In genomic region chr10:21712975-21713374, GRCh38 we compare ENCODE assay signal across 21 cellular contexts.
DNase-seq lines count a peak whose midpoint lies in the region; ATAC-seq, FAIRE-seq and TF ChIP-seq lines count a peak whose summit lies in the region.
"Had no signal": no experiment of that assay in that cellular context is flagged by ENCODE, and none has a peak within 500 bp of the region (broad histone marks: within the 10 kb centered on the region; RNA-seq: fewer than 3 reads in every experiment).

No MANE protein-coding gene starts in this region.

- no peak overlapping the region for H3T11ph ChIP-seq in H9 (ENCODE audit: low read length)

- H3K36me3 ChIP-seq in Caco-2 (ENCODE audit: control insufficient read depth, insufficient read depth, low read length) = peaks cover 1% of the 10 kb centered on the region; the same call in 1 of the 2 replicates
- no peaks in the 10 kb centered on the region for H3K36me3 ChIP-seq in pancreas

- H2BK20ac ChIP-seq in H9 (ENCODE audit: low read depth, low read length, poor library complexity, severe bottlenecking) = no peak overlapping the region

- POLR2A ChIA-PET in Caco-2 (lab: Charles Lee) = no interaction called here

- CTCF ChIA-PET in Caco-2 (lab: Charles Lee) = no interaction called here
- CTCF ChIA-PET in activated naive CD4-positive, alpha-beta T cell treated with anti-CD3 and anti-CD28 coated beads for 36 hours (lab: Charles Lee) = interaction anchor here (0.5 to 0.6 kb wide), 2 partner anchors 240 to 1815 kb away, joined by 3 to 4 read pairs; no protein-coding TSS in a partner anchor

- H4K91ac ChIP-seq in H9 (ENCODE audit: insufficient read length, low read depth, low read length) = no peak overlapping the region

- H2BK5ac ChIP-seq in H9 (ENCODE audit: insufficient read length, low read length) = no peak overlapping the region

- peak overlapping the region; percentile 16 for H3K27ac Mint-ChIP-seq in Caco-2 (ENCODE audit: unreplicated experiment)
- peak overlapping the region; percentile 8 to 76 (median 33); a peak in 6 of 7 replicates for H3K27ac Mint-ChIP-seq in H9
- H3K27ac Mint-ChIP-seq in brain = peak overlapping the region in 3 of 5 experiments; percentile 12 to 28 (median 19)
- no peak overlapping the region for H3K27ac Mint-ChIP-seq in activated naive CD4-positive, alpha-beta T cell treated with anti-CD3 and anti-CD28 coated beads for 36 hours

- no peak overlapping the region for H3K18ac ChIP-seq in H9 (ENCODE audit: insufficient read length, low read depth, low read length)

- no peak overlapping the region for H3K4me2 ChIP-seq in H9 (ENCODE audit: insufficient read depth, insufficient read length, low read length)
- H3K4me2 ChIP-seq: SK-N-SH had no signal

- H4K5ac ChIP-seq in H9 (ENCODE audit: insufficient read length, low read depth, low read length) = no peak overlapping the region

- DNase-seq in Caco-2 = no peak
- DNase-seq in H9 = no peak
- peak; percentile 14 for DNase-seq in myocyte (ENCODE audit: low read depth)
- DNase-seq in pancreas = no peak
- no peak for DNase-seq in activated naive CD4-positive, alpha-beta T cell treated with anti-CD3 and anti-CD28 coated beads for 36 hours
- DNase-seq in D341Med (ENCODE audit: low spot score) = no peak
- DNase-seq: AML-193, KBM-7, MV-4-11, NCI-H1694 treated with DMSO at 0.1 percent for 48 hours, NCI-H510A, NCI-H82, OCI-M1, SHP77, SK-N-SH had no signal

- H2BK12ac ChIP-seq in H9 (ENCODE audit: insufficient read length, low read depth, low read length) = no peak overlapping the region

- no peak overlapping the region for H3K56ac ChIP-seq in H9 (ENCODE audit: insufficient read length, low read depth, low read length)

- H2BK15ac ChIP-seq in H9 (ENCODE audit: low read depth, low read length) = no peak overlapping the region

- H3K4me1 Mint-ChIP-seq in Caco-2 (ENCODE audit: low read depth, unreplicated experiment) (peaks cover 19% of the 10 kb centered on the region), H9 (peaks cover 0 to 3% of the 10 kb centered on the region in 2 experiments; a peak in 1 of 4 replicates), brain (peaks cover 42% of the 10 kb centered on the region)
- peaks cover 10% of the 10 kb centered on the region for H3K4me1 Mint-ChIP-seq in activated naive CD4-positive, alpha-beta T cell treated with anti-CD3 and anti-CD28 coated beads for 36 hours (ENCODE audit: low read depth)

- H3K14ac ChIP-seq in H9 (ENCODE audit: insufficient read depth, low read length) = no peak overlapping the region

- no peak overlapping the region for H3K4me3 ChIP-seq in Caco-2 (ENCODE audit: low read depth, low read length)
- H3K4me3 ChIP-seq in pancreas = no peak overlapping the region

- H3K4me3 Mint-ChIP-seq in Caco-2 (ENCODE audit: unreplicated experiment) = no peak overlapping the region
- no peak overlapping the region for H3K4me3 Mint-ChIP-seq in H9
- H3K4me3 Mint-ChIP-seq in brain = no peak overlapping the region
- H3K4me3 Mint-ChIP-seq in activated naive CD4-positive, alpha-beta T cell treated with anti-CD3 and anti-CD28 coated beads for 36 hours = no peak overlapping the region

- H3K23me2 ChIP-seq in H9 (ENCODE audit: insufficient read length, low read depth, low read length, poor library complexity, severe bottlenecking) = no peaks in the 10 kb centered on the region

- H3K79me1 ChIP-seq in H9 (ENCODE audit: insufficient read depth, low read depth, low read length, poor library complexity, severe bottlenecking) = peaks cover 5% of the 10 kb centered on the region

- H3K27me3 ChIP-seq in Caco-2 (replicated peaks; ENCODE audit: control insufficient read depth, insufficient read depth, low read length) (no peaks in the 10 kb centered on the region), H9 (ENCODE audit: insufficient read depth, low read length) (no peaks in the 10 kb centered on the region), pancreas (no peaks in the 10 kb centered on the region)

- no peaks in the 10 kb centered on the region for H3K9me3 ChIP-seq in Caco-2
- H3K9me3 ChIP-seq in H9 (ENCODE audit: control insufficient read depth, low read depth, low read length) = no peaks in the 10 kb centered on the region
- no peaks in the 10 kb centered on the region for H3K9me3 ChIP-seq in pancreas
- H3K9me3 ChIP-seq: SK-N-SH had no signal

- no peaks in the 10 kb centered on the region for H3K4me1 ChIP-seq in Caco-2
- no peaks in the 10 kb centered on the region; the same call in 1 of the 2 replicates for H3K4me1 ChIP-seq in H9 (ENCODE audit: insufficient read depth, low read length)
- H3K4me1 ChIP-seq in pancreas = no peaks in the 10 kb centered on the region

- H3K27ac ChIP-seq in H9 (ENCODE audit: insufficient read length, low read depth, low read length) (no peak overlapping the region), pancreas (no peak overlapping the region)
- H3K27ac ChIP-seq: C4-2B had no signal

- H3K79me2 ChIP-seq in H9 (ENCODE audit: insufficient read depth, low read length) = no peaks in the 10 kb centered on the region

- no peak overlapping the region for H2AFZ ChIP-seq in H9 (ENCODE audit: low read length)

- FAIRE-seq in pancreas (lab: Jason Lieb, UNC) = no peak
- FAIRE-seq: G401.6, GM19239, H1 had no signal

- H4K20me1 ChIP-seq in H9 (ENCODE audit: control insufficient read depth, insufficient read depth, insufficient read length) = no peaks in the 10 kb centered on the region

- no peak overlapping the region for H3K4ac ChIP-seq in H9 (ENCODE audit: low read depth, low read length)

- no peak overlapping the region for H2AK5ac ChIP-seq in H9 (ENCODE audit: insufficient read length, low read length)

- no peak overlapping the region for H4K8ac ChIP-seq in H9 (replicated peaks; ENCODE audit: insufficient read length, low read depth, low read length)

- no CpG with 5 or more reads among the region's 4 CpGs for WGBS in H9 (ENCODE audit: extremely low coverage, insufficient read length, low lambda C conversion rate)
- WGBS in pancreas, 2 donors = 88 to 89% methylated on average over 4 of the region's 4 CpGs

- no peak for TF ChIP-seq CTCF in Caco-2 (IDR thresholded peaks at IDR 0.05; ENCODE audit: insufficient read depth in 1 of 2, low read depth in 1 of 2, low read length in 1 of 2, severe bottlenecking in 1 of 2, unreplicated experiment in 1 of 2)
- TF ChIP-seq CTCF in H9 (conservative IDR thresholded peaks at IDR 0.05) = no peak
- TF ChIP-seq CTCF in brain (conservative IDR thresholded peaks at IDR 0.05) = no peak
- TF ChIP-seq CTCF in pancreas (IDR thresholded peaks at IDR 0.05) = no peak

- H3K23ac ChIP-seq in H9 (ENCODE audit: insufficient read length, low read depth, low read length) = no peak overlapping the region

- no peak overlapping the region for H3K9ac ChIP-seq in H9 (ENCODE audit: extremely low read depth, insufficient read length, low read length)
- H3K9ac ChIP-seq: SK-N-SH had no signal

- ATAC-seq in GM18861 (IDR thresholded peaks at IDR 0.05; ENCODE audit: unreplicated experiment) (no peak), pancreas (no peak)

- no TSS peak for BruUV-seq in Caco-2 (replicated peaks; lab: Mats Ljungman, UMichigan)

- no peaks in the 10 kb centered on the region for H3K9me3 Mint-ChIP-seq in Caco-2 (ENCODE audit: unreplicated experiment)
- H3K9me3 Mint-ChIP-seq in H9 = no peaks in the 10 kb centered on the region
- no peaks in the 10 kb centered on the region for H3K9me3 Mint-ChIP-seq in brain
- no peaks in the 10 kb centered on the region for H3K9me3 Mint-ChIP-seq in activated naive CD4-positive, alpha-beta T cell treated with anti-CD3 and anti-CD28 coated beads for 36 hours

- no peak overlapping the region for H2BK120ac ChIP-seq in H9 (ENCODE audit: low read depth, low read length, poor library complexity, severe bottlenecking)

- peaks cover 45% of the 10 kb centered on the region for H3K36me3 Mint-ChIP-seq in Caco-2 (ENCODE audit: insufficient read depth, unreplicated experiment)
- peaks cover 12 to 48% (median 44%) of the 10 kb centered on the region in 3 experiments for H3K36me3 Mint-ChIP-seq in H9 (ENCODE audit: insufficient read depth in 1 of 3, low read depth in 3 of 3)
- peaks cover 51% of the 10 kb centered on the region for H3K36me3 Mint-ChIP-seq in brain
- peaks cover 27% of the 10 kb centered on the region for H3K36me3 Mint-ChIP-seq in activated naive CD4-positive, alpha-beta T cell treated with anti-CD3 and anti-CD28 coated beads for 36 hours (ENCODE audit: low read depth)

- H3K27me3 Mint-ChIP-seq in Caco-2 (ENCODE audit: insufficient read depth, unreplicated experiment) (no peaks in the 10 kb centered on the region), H9 (ENCODE audit: low read depth) (no peaks in the 10 kb centered on the region), brain (no peaks in the 10 kb centered on the region)
- H3K27me3 Mint-ChIP-seq in activated naive CD4-positive, alpha-beta T cell treated with anti-CD3 and anti-CD28 coated beads for 36 hours (ENCODE audit: low read depth) = no peaks in the 10 kb centered on the region

- intact Hi-C loops in Caco-2 (cut with micrococcal nuclease; ENCODE audit: unreplicated experiment) (no loop called here), pancreas (cut with DNase I) (no loop called here)
- intact Hi-C loops in activated naive CD4-positive, alpha-beta T cell treated with anti-CD3 and anti-CD28 coated beads for 36 hours (cut with micrococcal nuclease) = no loop called here
